ENCODE assay signal across 11 cellular contexts in genomic region chr9:36092509-36093215, GRCh38. TPM values are rescaled to one million over a fixed set of nuclear protein-coding genes. Genes with fewer than 3 reads are reported as not detected.
A peak's percentile ranks its signal among the peaks of the same experiment; 100 is the strongest.
DNase-seq lines count a peak whose midpoint lies in the region; FAIRE-seq lines count a peak whose summit lies in the region.
"Had no signal": no experiment of that assay in that cellular context is flagged by ENCODE, and none has a peak within 500 bp of the region (broad histone marks: within the 10 kb centered on the region; RNA-seq: fewer than 3 reads in every experiment).

No MANE protein-coding gene starts in this region.

- H3K27me3 Mint-ChIP-seq in activated T-helper 2 cell treated with anti-CD3 and anti-CD28 coated beads, Interferon-gamma antibody, Interleukin-2, Interleukin-4, amounts not matched to agents 10 μg/mL and 5 μg/mL and 100 μg/mL, durations not matched to agents 14 hours and 24 hours and 36 hours (ENCODE audit: low read depth) = no peaks in the 10 kb centered on the region

- H3K4me1 ChIP-seq in HUES48 (ENCODE audit: control insufficient read depth, insufficient read depth, low read length) = peaks cover 34% of the 10 kb centered on the region
- H3K4me1 ChIP-seq in small intestine (ENCODE audit: control insufficient read depth in 2 of 2, insufficient read depth in 1 of 2, low read depth in 1 of 2, low read length in 1 of 2) = no peaks in the 10 kb centered on the region

- no peak overlapping the region for H3K9ac ChIP-seq in HUES48 (ENCODE audit: low read depth, low read length)

- no peak overlapping the region for H3K4me3 ChIP-seq in HUES48 (ENCODE audit: low read depth, low read length)
- no peak overlapping the region for H3K4me3 ChIP-seq in small intestine (ENCODE audit: low read depth in 1 of 2, low read length in 2 of 2)
- H3K4me3 ChIP-seq: heart left ventricle, SK-N-MC, thoracic aorta had no signal

- H3K27me3 ChIP-seq in HUES48 (ENCODE audit: control insufficient read depth, insufficient read depth, low read length) (no peaks in the 10 kb centered on the region), small intestine (ENCODE audit: control insufficient read depth in 2 of 2, insufficient read depth in 2 of 2, low read length in 2 of 2) (no peaks in the 10 kb centered on the region)
- H3K27me3 ChIP-seq: heart left ventricle had no signal

- H3K27ac Mint-ChIP-seq in activated T-helper 2 cell treated with anti-CD3 and anti-CD28 coated beads, Interferon-gamma antibody, Interleukin-2, Interleukin-4, amounts not matched to agents 10 μg/mL and 5 μg/mL and 100 μg/mL, durations not matched to agents 14 hours and 24 hours and 36 hours = peak overlapping the region; percentile 85

- no peak overlapping the region for H3K4me3 Mint-ChIP-seq in activated T-helper 2 cell treated with anti-CD3 and anti-CD28 coated beads, Interferon-gamma antibody, Interleukin-2, Interleukin-4, amounts not matched to agents 10 μg/mL and 5 μg/mL and 100 μg/mL, durations not matched to agents 14 hours and 24 hours and 36 hours (ENCODE audit: low read depth)

- DNase-seq in activated gamma-delta T cell treated with anti-CD3 and anti-CD28 coated beads, Interleukin-2, amount 50 U/mL, for 16 hours (ENCODE audit: low read depth) = peak; percentile 2
- DNase-seq in activated gamma-delta T cell (lab: John Stamatoyannopoulos, UW) (no peak), small intestine (peak; percentile 90), mucosa of gallbladder (ENCODE audit: low spot score) (no peak), NCI-H345 treated with DMSO at 0.1 percent for 48 hours (lab: John Stamatoyannopoulos, UW; ENCODE audit: unreplicated experiment) (no peak), RCC 7860 (ENCODE audit: low spot score) (no peak)
- peak; percentile 36 for DNase-seq in activated T-helper 2 cell treated with anti-CD3 and anti-CD28 coated beads, Interferon-gamma antibody, Interleukin-2, Interleukin-4, amounts not matched to agents 10 μg/mL and 5 μg/mL and 100 μg/mL, durations not matched to agents 14 hours and 24 hours and 36 hours (ENCODE audit: low spot score)
- DNase-seq: heart left ventricle had no signal

- WGBS in small intestine, 3 donors = 40 to 66% (median 46%) methylated on average over 9 of the region's 9 CpGs

- peak overlapping the region; percentile 68 for H3K27ac ChIP-seq in HUES48 (ENCODE audit: low read depth, low read length)
- H3K27ac ChIP-seq in small intestine (ENCODE audit: low read depth in 1 of 2, low read length in 1 of 2) = peak overlapping the region; percentile 68 to 75
- H3K27ac ChIP-seq: SK-N-MC, thoracic aorta had no signal

- no peak for FAIRE-seq in small intestine (lab: Jason Lieb, UNC)
- no peak for FAIRE-seq in RCC 7860 (lab: Jason Lieb, UNC)

- peaks cover 8% of the 10 kb centered on the region for H3K9me3 Mint-ChIP-seq in activated T-helper 2 cell treated with anti-CD3 and anti-CD28 coated beads, Interferon-gamma antibody, Interleukin-2, Interleukin-4, amounts not matched to agents 10 μg/mL and 5 μg/mL and 100 μg/mL, durations not matched to agents 14 hours and 24 hours and 36 hours

- no peaks in the 10 kb centered on the region for H3K36me3 ChIP-seq in HUES48 (ENCODE audit: control insufficient read depth, insufficient read depth, low read length)
- H3K36me3 ChIP-seq in small intestine (ENCODE audit: control insufficient read depth in 2 of 2, insufficient read depth in 2 of 2, low read length in 2 of 2) = no peaks in the 10 kb centered on the region
- H3K36me3 ChIP-seq: thoracic aorta had no signal

- H3K36me3 Mint-ChIP-seq in activated T-helper 2 cell treated with anti-CD3 and anti-CD28 coated beads, Interferon-gamma antibody, Interleukin-2, Interleukin-4, amounts not matched to agents 10 μg/mL and 5 μg/mL and 100 μg/mL, durations not matched to agents 14 hours and 24 hours and 36 hours (ENCODE audit: low read depth) = peaks cover 9% of the 10 kb centered on the region

- H3K9me3 ChIP-seq in HUES48 (ENCODE audit: control insufficient read depth, insufficient read depth, low read length) (no peaks in the 10 kb centered on the region), small intestine (ENCODE audit: control insufficient read depth, low read depth) (no peaks in the 10 kb centered on the region)
- H3K9me3 ChIP-seq: heart left ventricle, thoracic aorta had no signal

- H3K4me1 Mint-ChIP-seq in activated T-helper 2 cell treated with anti-CD3 and anti-CD28 coated beads, Interferon-gamma antibody, Interleukin-2, Interleukin-4, amounts not matched to agents 10 μg/mL and 5 μg/mL and 100 μg/mL, durations not matched to agents 14 hours and 24 hours and 36 hours (ENCODE audit: low read depth) = peaks cover 18% of the 10 kb centered on the region

- intact Hi-C loops in activated T-helper 2 cell treated with anti-CD3 and anti-CD28 coated beads, Interferon-gamma antibody, Interleukin-2, Interleukin-4, amounts not matched to agents 10 μg/mL and 5 μg/mL and 100 μg/mL, durations not matched to agents 14 hours and 24 hours and 36 hours (cut with micrococcal nuclease) = no loop called here

RNA-seq across cellular contexts. Expression of gene GLIPR2, which starts 43.9 kb away (rescaled TPM):
- 28.8 and 30.1 TPM in 2 replicates for total RNA-seq in activated T-helper 2 cell treated with anti-CD3 and anti-CD28 coated beads, Interferon-gamma antibody, Interleukin-2, Interleukin-4, amounts not matched to agents 10 μg/mL and 5 μg/mL and 100 μg/mL, durations not matched to agents 14 hours and 24 hours and 36 hours
- 10 to 100 TPM in 2 of 3 donors, 1 to 10 TPM in 1; 3.4 to 22.3 (median 13.0) TPM for polyA plus RNA-seq in small intestine
- 17.0 TPM for total RNA-seq in mucosa of gallbladder

RNA-seq across cellular contexts. Expression of gene RECK, which starts 55.9 kb away (rescaled TPM):
- total RNA-seq in activated T-helper 2 cell treated with anti-CD3 and anti-CD28 coated beads, Interferon-gamma antibody, Interleukin-2, Interleukin-4, amounts not matched to agents 10 μg/mL and 5 μg/mL and 100 μg/mL, durations not matched to agents 14 hours and 24 hours and 36 hours = 5.3 and 5.9 TPM in 2 replicates
- polyA plus RNA-seq in small intestine = 1 to 10 TPM in 1 of 3 donors, under 1 TPM in 1, not detected in 1; 0.81 to 4.7 TPM
- 11.3 TPM for total RNA-seq in mucosa of gallbladder

Comparison
In these comparisons a context has a peak if more than half of its experiments do, and no peak if none do; other contexts are left out.
1. DNase-seq: peak in activated gamma-delta T cell treated with anti-CD3 and anti-CD28 coated beads, Interleukin-2, amount 50 U/mL, for 16 hours (single experiment), activated T-helper 2 cell treated with anti-CD3 and anti-CD28 coated beads, Interferon-gamma antibody, Interleukin-2, Interleukin-4, amounts not matched to agents 10 μg/mL and 5 μg/mL and 100 μg/mL, durations not matched to agents 14 hours and 24 hours and 36 hours (single experiment) and small intestine (single experiment); none in activated gamma-delta T cell (single experiment), mucosa of gallbladder (single experiment), NCI-H345 treated with DMSO at 0.1 percent for 48 hours (single experiment) and RCC 7860 (single experiment).